In genomic region chr22:45455621-45456020, GRCh38 we compare ENCODE assay signal across 27 cellular contexts. TPM values are rescaled to one million over a fixed set of nuclear protein-coding genes. Genes with fewer than 3 reads are reported as not detected.
"Had no signal": no experiment of that assay in that cellular context is flagged by ENCODE, and none has a peak within 500 bp of the region (broad histone marks: within the 10 kb centered on the region; RNA-seq: fewer than 3 reads in every experiment).

No MANE protein-coding gene starts in this region.

- H3K4me1 ChIP-seq: SJCRH30 had no signal

- ATAC-seq: activated CD8-positive, alpha-beta T cell treated with anti-CD3 and anti-CD28 coated beads, Interleukin-2, amount 10 ng/mL, durations not matched to agents 7 days and 5 days; activated naive CD4-positive, alpha-beta T cell treated with anti-CD3 and anti-CD28 coated beads, Interleukin-2, amount 50 U/mL, for 72 hours; activated naive CD8-positive, alpha-beta T cell treated with anti-CD3 and anti-CD28 coated beads, Interleukin-2, amount 50 U/mL, for 24 hours; activated T-cell treated with anti-CD3 and anti-CD28 coated beads, Interleukin-2, amount 50 U/mL, for 4 hours; T-helper 17 cell; WTC11 had no signal

- H3K27ac ChIP-seq: cardiac muscle cell, SJCRH30 had no signal

- H3K27me3 ChIP-seq: cardiac muscle cell, MG63, SJCRH30 had no signal

- DNase-seq: activated CD4-positive, alpha-beta T cell treated with anti-CD3 and anti-CD28 coated beads for 48 hours; activated CD4-positive, alpha-beta T cell treated with anti-CD3 and anti-CD28 coated beads, Interleukin-2, amount 50 U/mL, for 4 hours; activated CD4-positive, CD25-positive, alpha-beta regulatory T cell treated with anti-CD3 and anti-CD28 coated beads, Interleukin-2, amount 50 U/mL, for 72 hours; activated CD8-positive, alpha-beta T cell treated with anti-CD3 and anti-CD28 coated beads, Interleukin-2, amount 10 ng/mL, durations not matched to agents 7 days and 5 days; activated effector memory CD4-positive, alpha-beta T cell treated with anti-CD3 and anti-CD28 coated beads, Interleukin-2, amount 50 U/mL, for 16 hours; activated naive CD4-positive, alpha-beta T cell treated with Interleukin-2 at 50 U/mL for 16 hours; activated naive CD8-positive, alpha-beta T cell treated with anti-CD3 and anti-CD28 coated beads, Interleukin-2, amount 50 U/mL, for 24 hours; activated T-cell treated with anti-CD3 and anti-CD28 coated beads, Interleukin-2, amount 50 U/mL, for 4 hours; amniotic stem cell; MG63; MV-4-11; NCI-H1092 treated with DMSO at 0.1 percent for 48 hours; NCI-H1417 treated with DMSO at 0.1 percent for 48 hours; NCI-H1694; NCI-H2029 treated with DMSO at 0.1 percent for 48 hours; NCI-H345; NCI-H510A; NCI-H526 treated with DMSO at 0.1 percent for 48 hours; NCI-H82; SJCRH30; T-helper 17 cell; T-helper 9 cell had no signal

- H3K36me3 ChIP-seq: cardiac muscle cell, MG63, SJCRH30 had no signal

- H3K4me3 ChIP-seq: cardiac muscle cell, MG63, SJCRH30 had no signal

- H3K9me3 ChIP-seq: MG63, SJCRH30 had no signal

RNA-seq across cellular contexts. Expression of gene RIBC2, which starts 42.1 kb away (rescaled TPM):
- total RNA-seq: astrocyte, SJCRH30 had no signal

RNA-seq across cellular contexts. Expression of gene SMC1B, which starts 42.2 kb away (rescaled TPM):
- total RNA-seq: astrocyte, SJCRH30 had no signal
- polyA plus RNA-seq: cardiac muscle cell had no signal

RNA-seq across cellular contexts. Expression of gene FBLN1, which starts 47.1 kb away (rescaled TPM):
- total RNA-seq: activated CD8-positive, alpha-beta T cell treated with anti-CD3 and anti-CD28 coated beads, Interleukin-2, amount 10 ng/mL, durations not matched to agents 7 days and 5 days; OCI-LY7 had no signal
